ENCODE assay signal across 8 cellular contexts in genomic region chr5:140345919-140346347, GRCh38. TPM values are rescaled to one million over a fixed set of nuclear protein-coding genes. Genes with fewer than 3 reads are reported as not detected.
DNase-seq lines count a peak whose midpoint lies in the region; ATAC-seq and TF ChIP-seq lines count a peak whose summit lies in the region.

No MANE protein-coding gene starts in this region.

- H3K9me3 ChIP-seq in esophagus squamous epithelium (no peaks in the 10 kb centered on the region), mucosa of rectum (ENCODE audit: control insufficient read depth in 2 of 2, low read length in 2 of 2) (no peaks in the 10 kb centered on the region), uterus (no peaks in the 10 kb centered on the region)

- peak overlapping the region; percentile 57 to 90 (median 75) for H3K4me3 ChIP-seq in esophagus squamous epithelium
- H3K4me3 ChIP-seq in mucosa of rectum (ENCODE audit: low read length in 2 of 2): peak overlapping the region; percentile 72 to 77
- H3K4me3 ChIP-seq in uterus: peak overlapping the region; percentile 82 to 96

- H3K36me3 ChIP-seq in esophagus squamous epithelium (peaks cover 0 to 38% (median 0%) of the 10 kb centered on the region in 3 donors), mucosa of rectum (ENCODE audit: control insufficient read depth in 2 of 2, insufficient read depth in 2 of 2, low read length in 2 of 2) (peaks cover 0 to 3% of the 10 kb centered on the region in 2 donors), uterus (no peaks in the 10 kb centered on the region)

- DNase-seq in AG08395 (ENCODE audit: low spot score) (peak; percentile 78), T1000 (lab: John Stamatoyannopoulos, UW) (peak; percentile 16), esophagus squamous epithelium (lab: John Stamatoyannopoulos, UW) (no peak), uterus (peak; percentile 62 to 67), SKM-1 (lab: John Stamatoyannopoulos, UW; ENCODE audit: unreplicated experiment) (no peak)

- 0% methylated on average over 4 of the region's 35 CpGs; no CpG with 5 or more reads in 1 of the 2 donors for WGBS in esophagus squamous epithelium, 2 donors

- intact Hi-C loops in esophagus squamous epithelium (cut with DNase I): no loop called here
- intact Hi-C loops in uterus (cut with DNase I; ENCODE audit: low total_unique reads): loop anchor here (5.0 kb wide), 1 partner anchor 104 kb away; no protein-coding TSS in a partner anchor

- H3K9ac ChIP-seq in mucosa of rectum (ENCODE audit: low read depth in 1 of 2, low read length in 2 of 2): peak overlapping the region; percentile 66 to 74

- TF ChIP-seq POLR2A in esophagus squamous epithelium (IDR thresholded peaks at IDR 0.05): no peak
- no peak for TF ChIP-seq POLR2A in uterus (IDR thresholded peaks at IDR 0.05)

- no peaks in the 10 kb centered on the region for H3K27me3 ChIP-seq in esophagus squamous epithelium
- no peaks in the 10 kb centered on the region for H3K27me3 ChIP-seq in mucosa of rectum (ENCODE audit: control insufficient read depth in 2 of 2, insufficient read depth in 2 of 2, low read length in 2 of 2)
- no peaks in the 10 kb centered on the region for H3K27me3 ChIP-seq in uterus

- H3K4me1 ChIP-seq in esophagus squamous epithelium (peaks cover 33 to 86% (median 68%) of the 10 kb centered on the region in 3 donors), mucosa of rectum (ENCODE audit: control insufficient read depth in 2 of 2, insufficient read depth in 2 of 2, low read length in 2 of 2) (peaks cover 34 to 58% of the 10 kb centered on the region in 2 donors), uterus (peaks cover 0 to 3% of the 10 kb centered on the region in 2 donors)

- peak overlapping the region; percentile 79 to 91 (median 88) for H3K27ac ChIP-seq in esophagus squamous epithelium
- H3K27ac ChIP-seq in mucosa of rectum (ENCODE audit: low read depth in 2 of 2, low read length in 2 of 2): peak overlapping the region; percentile 61 to 71
- H3K27ac ChIP-seq in uterus: peak overlapping the region; percentile 84 to 88

- TF ChIP-seq CTCF in esophagus squamous epithelium (IDR thresholded peaks at IDR 0.05) (peak in 3 of 6 experiments; percentile 8 to 26 (median 18)), uterus (IDR thresholded peaks at IDR 0.05) (peak in 3 of 4 experiments; percentile 47 to 50 (median 48))

- ATAC-seq in GM18511 (IDR thresholded peaks at IDR 0.05; ENCODE audit: unreplicated experiment) (peak; percentile 36), HG03378 (IDR thresholded peaks at IDR 0.05; ENCODE audit: unreplicated experiment) (peak; percentile 12)

RNA-seq across cellular contexts. Expression of gene HBEGF, which starts 0.5 kb away (rescaled TPM):
- total RNA-seq in esophagus squamous epithelium (10 to 100 TPM; 24.6 to 72.4 (median 42.1) TPM), uterus (10 to 100 TPM in 2 of 4 donors, 1 to 10 TPM in 1, under 1 TPM in 1; 0.77 to 24.4 (median 8.4) TPM)

RNA-seq across cellular contexts. Expression of gene SLC4A9, which starts 14.1 kb away (rescaled TPM):
- total RNA-seq in esophagus squamous epithelium: 1 to 10 TPM in 1 of 4 donors, under 1 TPM in 1, not detected in 2; 0.04 to 1.2 TPM
- under 1 TPM in 1 of 4 donors, not detected in 3; 0.12 TPM for total RNA-seq in uterus

RNA-seq across cellular contexts. Expression of gene PFDN1, which starts 43.0 kb away (rescaled TPM):
- total RNA-seq in esophagus squamous epithelium (10 to 100 TPM; 38.1 to 67.5 (median 60.4) TPM), uterus (100 to 1,000 TPM in 1 of 4 donors, 10 to 100 TPM in 3; 42.7 to 102 (median 70.9) TPM)

RNA-seq across cellular contexts. Expression of gene ANKHD1, which starts 55.7 kb away (rescaled TPM):
- total RNA-seq in esophagus squamous epithelium (100 to 1,000 TPM in 1 of 4 donors, 10 to 100 TPM in 3; 55.7 to 130 (median 87.2) TPM), uterus (100 to 1,000 TPM; 106 to 200 (median 161) TPM)

Comparison
In these comparisons a context has a peak if more than half of its experiments do, and no peak if none do; other contexts are left out.
1. DNase-seq: peak in AG08395 (single experiment), T1000 (single experiment) and uterus (2 of 2); none in esophagus squamous epithelium (single experiment) and SKM-1 (single experiment).
2. Peak in every context shown above with its lines, with median percentiles within 50 percentile points of each other: H3K27ac ChIP-seq and H3K4me3 ChIP-seq.